In the genomic region with DNA sequence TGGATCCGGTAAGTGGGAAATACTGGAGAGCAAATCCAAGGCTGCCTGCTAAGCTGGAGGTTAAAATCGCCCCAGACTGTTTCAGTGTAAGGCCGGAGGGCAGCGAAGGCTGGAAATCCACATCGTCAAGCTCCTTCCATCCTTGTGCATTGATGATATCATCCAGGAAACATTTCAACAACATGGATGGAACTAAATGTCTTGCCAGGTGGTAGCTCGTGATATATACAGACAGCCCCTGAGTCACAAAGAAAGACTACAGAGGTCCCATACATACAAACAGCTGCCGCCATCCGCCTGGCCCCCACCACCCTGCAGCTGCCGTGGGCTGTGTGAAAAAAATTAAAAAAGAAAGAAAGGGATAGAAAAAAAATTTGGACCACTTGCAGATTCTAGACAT, we compare ENCODE assay signal across 13 cellular contexts.
DNase-seq lines count a peak whose midpoint lies in the region; ATAC-seq, FAIRE-seq and TF ChIP-seq lines count a peak whose summit lies in the region.
"Had no signal": no experiment of that assay in that cellular context is flagged by ENCODE, and none has a peak within 500 bp of the region (broad histone marks: within the 10 kb centered on the region; RNA-seq: fewer than 3 reads in every experiment).

No MANE protein-coding gene starts in this region.

- no peak for FAIRE-seq in urothelium cell line (lab: Jason Lieb, UNC)
- FAIRE-seq: frontal cortex had no signal

- H3K9me3 ChIP-seq in right cardiac atrium (ENCODE audit: control insufficient read depth, low read length), result no peaks in the 10 kb centered on the region
- no peaks in the 10 kb centered on the region for H3K9me3 ChIP-seq in body of pancreas
- H3K9me3 ChIP-seq: neutrophil had no signal

- intact Hi-C loops in left ventricle myocardium superior (cut with micrococcal nuclease), result no loop called here
- intact Hi-C loops in right cardiac atrium (cut with DNase I), result no loop called here
- intact Hi-C loops in body of pancreas (cut with DNase I), result no loop called here

- no peaks in the 10 kb centered on the region for H3K27me3 Mint-ChIP-seq in mesothelial cell of epicardium (ENCODE audit: low read depth)

- H3K4me1 ChIP-seq in right cardiac atrium (ENCODE audit: control insufficient read depth, insufficient read depth, low read length), result no peaks in the 10 kb centered on the region
- H3K4me1 ChIP-seq in body of pancreas, result peaks cover 24% of the 10 kb centered on the region

- H3K27ac Mint-ChIP-seq in mesothelial cell of epicardium, result peak overlapping the region; percentile 18
- H3K27ac Mint-ChIP-seq: activated CD4-positive, alpha-beta T cell treated with anti-CD3 and anti-CD28 coated beads, Interleukin-2, amount 10 ng/mL, durations not matched to agents 7 days and 5 days had no signal

- H3K4me3 ChIP-seq in right cardiac atrium (ENCODE audit: low read length) (no peak overlapping the region), choroid plexus epithelial cell (ENCODE audit: low read depth, low read length) (no peak overlapping the region), body of pancreas (no peak overlapping the region)

- H3K27me3 ChIP-seq in right cardiac atrium (ENCODE audit: control insufficient read depth, insufficient read depth) (no peaks in the 10 kb centered on the region), body of pancreas (no peaks in the 10 kb centered on the region)
- H3K27me3 ChIP-seq: neutrophil had no signal

- ATAC-seq in left ventricle myocardium superior, result peak; percentile 38
- no peak for ATAC-seq in right cardiac atrium
- no peak for ATAC-seq in GM19023 (IDR thresholded peaks at IDR 0.05; ENCODE audit: unreplicated experiment)
- ATAC-seq in body of pancreas, result no peak
- ATAC-seq: left colon had no signal

- H3K9me3 Mint-ChIP-seq in mesothelial cell of epicardium, result no peaks in the 10 kb centered on the region
- H3K9me3 Mint-ChIP-seq: activated CD4-positive, alpha-beta T cell treated with anti-CD3 and anti-CD28 coated beads, Interleukin-2, amount 10 ng/mL, durations not matched to agents 7 days and 5 days had no signal

- H3K4me3 Mint-ChIP-seq in mesothelial cell of epicardium, result no peak overlapping the region
- H3K4me3 Mint-ChIP-seq: activated CD4-positive, alpha-beta T cell treated with anti-CD3 and anti-CD28 coated beads, Interleukin-2, amount 10 ng/mL, durations not matched to agents 7 days and 5 days had no signal

- H3K27ac ChIP-seq in right cardiac atrium (ENCODE audit: low read length) (no peak overlapping the region), body of pancreas (no peak overlapping the region)
- H3K27ac ChIP-seq: neutrophil had no signal

- TF ChIP-seq CTCF in choroid plexus epithelial cell (conservative IDR thresholded peaks at IDR 0.05; ENCODE audit: low read depth, low read length) (no peak), mesothelial cell of epicardium (IDR thresholded peaks at IDR 0.05; ENCODE audit: unreplicated experiment) (no peak), body of pancreas (IDR thresholded peaks at IDR 0.05) (no peak)

- H3K36me3 ChIP-seq in body of pancreas (replicated peaks in 1 of 2; ENCODE audit: insufficient read depth in 1 of 2, low read depth in 2 of 2), result no peaks in the 10 kb centered on the region
- H3K36me3 ChIP-seq: neutrophil had no signal

- peaks cover 13% of the 10 kb centered on the region for H3K4me1 Mint-ChIP-seq in mesothelial cell of epicardium

- 40% methylated on average over 9 of the region's 9 CpGs for WGBS in right cardiac atrium
- WGBS in body of pancreas, 2 donors, result 73 to 84% methylated on average over 8 to 9 of the region's 9 CpGs

- DNase-seq in left ventricle myocardium superior (no peak), right cardiac atrium (no peak), choroid plexus epithelial cell (ENCODE audit: low read depth) (peak; percentile 98), mesothelial cell of epicardium (ENCODE audit: low spot score in 2 of 2, unreplicated experiment in 2 of 2) (no peak), urothelium cell line (ENCODE audit: low spot score) (peak; percentile 43), body of pancreas (no peak), iPS-NIHi7 (ENCODE audit: extremely low spot score) (no peak)
- DNase-seq: activated CD4-positive, alpha-beta T cell treated with anti-CD3 and anti-CD28 coated beads, Interleukin-2, amount 10 ng/mL, durations not matched to agents 7 days and 5 days; left colon; NCI-H2107 had no signal

- no peaks in the 10 kb centered on the region for H3K36me3 Mint-ChIP-seq in mesothelial cell of epicardium

- no peak for TF ChIP-seq POLR2A in body of pancreas (IDR thresholded peaks at IDR 0.05)

Comparison
In these comparisons a context has a peak if more than half of its experiments do, and no peak if none do; other contexts are left out.
1. DNase-seq: peak in choroid plexus epithelial cell (single experiment) and urothelium cell line (single experiment); none in left ventricle myocardium superior (single experiment), right cardiac atrium (0 of 3), mesothelial cell of epicardium (0 of 2), body of pancreas (0 of 4) and iPS-NIHi7 (single experiment).